In genomic region chr4:121182296-121182695, GRCh38 we compare ENCODE assay signal across 8 cellular contexts. TPM values are rescaled to one million over a fixed set of nuclear protein-coding genes. Genes with fewer than 3 reads are reported as not detected.
DNase-seq lines count a peak whose midpoint lies in the region; ATAC-seq, FAIRE-seq and TF ChIP-seq lines count a peak whose summit lies in the region.

No MANE protein-coding gene starts in this region.

- H3K27me3 Mint-ChIP-seq in nephron (ENCODE audit: low read depth) (no peaks in the 10 kb centered on the region), osteocyte (ENCODE audit: unreplicated experiment) (peaks cover 8% of the 10 kb centered on the region)

- FAIRE-seq in bronchial epithelial cell (lab: Jason Lieb, UNC): no peak

- H3K9me3 Mint-ChIP-seq in nephron (peaks cover 4% of the 10 kb centered on the region), osteocyte (ENCODE audit: unreplicated experiment) (peaks cover 5% of the 10 kb centered on the region)

- no peaks in the 10 kb centered on the region for H3K9me2 ChIP-seq in MM.1S (replicated peaks; ENCODE audit: insufficient read depth, low read length)

- peaks cover 15% of the 10 kb centered on the region for H3K4me1 ChIP-seq in MM.1S (ENCODE audit: low read length)

- DNase-seq in EL (peak; percentile 36), MM.1S (peak; percentile 63), bronchial epithelial cell (ENCODE audit: low read depth) (peak; percentile 38), COR-L47 (lab: John Stamatoyannopoulos, UW) (no peak), osteocyte (ENCODE audit: extremely low spot score, unreplicated experiment) (no peak)

- H3K4me2 ChIP-seq in MM.1S (ENCODE audit: low read depth, low read length): peak overlapping the region; percentile 55

- no peak for ATAC-seq in GM21381 (IDR thresholded peaks at IDR 0.05; ENCODE audit: unreplicated experiment)
- ATAC-seq in GM21423 (IDR thresholded peaks at IDR 0.05; ENCODE audit: unreplicated experiment): no peak

- no peaks in the 10 kb centered on the region for H3K36me3 Mint-ChIP-seq in nephron (ENCODE audit: low read depth)
- no peaks in the 10 kb centered on the region for H3K36me3 Mint-ChIP-seq in osteocyte (ENCODE audit: unreplicated experiment)

- H3K27me3 ChIP-seq in MM.1S (replicated peaks; ENCODE audit: insufficient read depth, low read length): no peaks in the 10 kb centered on the region
- H3K27me3 ChIP-seq in bronchial epithelial cell (ENCODE audit: control insufficient read depth, insufficient read depth, low read length): peaks cover 2% of the 10 kb centered on the region

- H3K4me3 Mint-ChIP-seq in nephron (no peak overlapping the region), osteocyte (ENCODE audit: unreplicated experiment) (no peak overlapping the region)

- peak overlapping the region; percentile 53; the same call in 1 of the 2 replicates for H3K27ac ChIP-seq in MM.1S (ENCODE audit: low read length)

- peaks cover 4% of the 10 kb centered on the region; the same call in 1 of the 2 replicates for H3F3A ChIP-seq in MM.1S (ENCODE audit: insufficient read depth, low read length)

- H3K4me1 Mint-ChIP-seq in nephron: no peaks in the 10 kb centered on the region
- peaks cover 3% of the 10 kb centered on the region for H3K4me1 Mint-ChIP-seq in osteocyte (ENCODE audit: unreplicated experiment)

- H3K9ac ChIP-seq in MM.1S (ENCODE audit: low read length): peak overlapping the region; percentile 41

- H2AFZ ChIP-seq in MM.1S (ENCODE audit: low read length): peak overlapping the region; percentile 72

- H3K27ac Mint-ChIP-seq in nephron: peak overlapping the region; percentile 14 to 87 (median 83)
- no peak overlapping the region for H3K27ac Mint-ChIP-seq in osteocyte (ENCODE audit: unreplicated experiment)

- no peaks in the 10 kb centered on the region for H4K20me1 ChIP-seq in MM.1S (ENCODE audit: insufficient read depth, low read length)

- TF ChIP-seq CTCF in MM.1S (IDR thresholded peaks at IDR 0.05; ENCODE audit: low read length) (no peak), bronchial epithelial cell (IDR thresholded peaks at IDR 0.05; ENCODE audit: insufficient read depth, low read length, severe bottlenecking) (no peak), nephron (IDR thresholded peaks at IDR 0.05; ENCODE audit: unreplicated experiment in 3 of 3) (no peak), osteocyte (IDR thresholded peaks at IDR 0.05) (no peak)

- peak overlapping the region; percentile 37 for H3K4me3 ChIP-seq in MM.1S (ENCODE audit: low read length)
- H3K4me3 ChIP-seq in bronchial epithelial cell (ENCODE audit: low read depth, low read length): no peak overlapping the region

- no peaks in the 10 kb centered on the region for H3K9me3 ChIP-seq in MM.1S (replicated peaks; ENCODE audit: insufficient read depth, low read length)

- H3K36me3 ChIP-seq in MM.1S (replicated peaks; ENCODE audit: insufficient read depth, low read length) (no peaks in the 10 kb centered on the region), bronchial epithelial cell (ENCODE audit: control insufficient read depth, insufficient read depth, low read length) (no peaks in the 10 kb centered on the region)

- no peaks in the 10 kb centered on the region for H3K79me2 ChIP-seq in MM.1S (ENCODE audit: low read length)

RNA-seq across cellular contexts. Expression of gene TNIP3, which starts 18.2 kb away (rescaled TPM):
- total RNA-seq in bronchial epithelial cell: not detected in 2 replicates
- total RNA-seq in osteocyte: not detected in 2 replicates

Comparison
In these comparisons a context has a peak if more than half of its experiments do, and no peak if none do; other contexts are left out.
1. DNase-seq: peak in EL (single experiment), MM.1S (single experiment) and bronchial epithelial cell (single experiment); none in COR-L47 (single experiment) and osteocyte (single experiment).